ENCODE assay signal across 1 cellular context in the genomic region with DNA sequence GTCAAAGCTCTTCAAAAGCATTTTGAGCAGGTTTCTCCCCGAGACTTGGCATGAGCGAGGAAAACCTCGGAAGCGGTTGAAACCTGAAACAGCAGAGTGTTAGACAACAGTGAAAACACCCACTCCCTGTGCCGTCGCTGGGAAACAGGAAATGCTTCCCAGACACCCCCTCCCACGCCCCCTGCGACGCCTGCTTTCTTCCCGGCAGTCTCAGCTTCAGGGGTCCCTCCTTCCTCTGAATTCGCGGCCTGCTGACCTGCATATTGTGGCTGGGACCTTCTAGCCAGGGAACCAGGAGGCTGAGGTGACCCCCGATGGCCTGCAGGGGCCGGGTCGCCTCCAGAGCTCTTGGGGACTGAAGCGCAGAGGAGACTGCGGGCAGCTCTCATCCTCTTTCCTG.
TF ChIP-seq lines count a peak whose summit lies in the region.

No MANE protein-coding gene starts in this region.

TF ChIP-seq in GM23338, 12 proteins besides CTCF, POLR2A, EP300 and RAD21 (continued from another document):
- TF ChIP-seq ZNF331 (CRISPR knock-in tag; IDR thresholded peaks at IDR 0.05; ENCODE audit: low read depth): no peak
- no peak for TF ChIP-seq CREB1 (CRISPR knock-in tag; IDR thresholded peaks at IDR 0.05; ENCODE audit: low read depth)
TF ChIP-seq in GM23338: peak in this region for 0.
